In the genomic region with DNA sequence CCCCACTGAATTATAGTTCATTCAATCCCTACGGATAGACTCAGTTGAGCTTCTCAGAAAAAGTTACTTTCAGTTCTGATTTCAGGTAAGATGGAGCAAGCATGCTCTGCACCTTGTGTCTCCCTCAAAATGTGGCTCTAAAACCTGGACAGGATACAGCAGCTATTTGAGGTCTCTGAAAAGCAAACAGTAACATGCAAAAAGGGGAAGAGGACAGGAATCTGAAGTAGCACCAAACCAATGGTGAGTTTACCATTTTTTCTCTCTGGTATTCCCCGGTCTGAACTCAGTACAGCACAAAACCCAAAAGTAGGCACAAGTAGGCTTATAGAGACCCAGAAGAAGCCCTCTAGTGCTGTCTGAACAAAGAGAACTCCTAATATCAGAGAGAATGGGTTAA, we compare ENCODE assay signal across 20 cellular contexts. TPM values are rescaled to one million over a fixed set of nuclear protein-coding genes. Genes with fewer than 3 reads are reported as not detected.
DNase-seq lines count a peak whose midpoint lies in the region; ATAC-seq and TF ChIP-seq lines count a peak whose summit lies in the region.
"Had no signal": no experiment of that assay in that cellular context is flagged by ENCODE, and none has a peak within 500 bp of the region (broad histone marks: within the 10 kb centered on the region; RNA-seq: fewer than 3 reads in every experiment).

No MANE protein-coding gene starts in this region.

- H3K9me3 Mint-ChIP-seq in progenitor cell of endocrine pancreas (ENCODE audit: low read depth) = peaks cover 9% of the 10 kb centered on the region

- peaks cover 24% of the 10 kb centered on the region for H3K36me3 Mint-ChIP-seq in progenitor cell of endocrine pancreas (ENCODE audit: insufficient read depth)

- no peaks in the 10 kb centered on the region for H3K27me3 ChIP-seq in right atrium auricular region
- H3K27me3 ChIP-seq: esophagus muscularis mucosa, heart right ventricle had no signal

- peaks cover 15% of the 10 kb centered on the region for H3K4me1 Mint-ChIP-seq in progenitor cell of endocrine pancreas (ENCODE audit: low read depth)
- H3K4me1 Mint-ChIP-seq: mesothelial cell of epicardium had no signal

- peaks cover 8% of the 10 kb centered on the region for H3K36me3 ChIP-seq in right atrium auricular region

- H3K27ac ChIP-seq in right atrium auricular region = no peak overlapping the region
- H3K27ac ChIP-seq: esophagus muscularis mucosa, heart right ventricle had no signal

- H3K4me1 ChIP-seq in right atrium auricular region = no peaks in the 10 kb centered on the region
- H3K4me1 ChIP-seq: esophagus muscularis mucosa had no signal

- peak; percentile 68 for ATAC-seq in GM19397 (IDR thresholded peaks at IDR 0.05; ENCODE audit: unreplicated experiment)
- ATAC-seq in HG02840 (IDR thresholded peaks at IDR 0.05; ENCODE audit: low FRiP score, unreplicated experiment) = peak; percentile 51
- peak; percentile 33 for ATAC-seq in HG03565 (IDR thresholded peaks at IDR 0.05; ENCODE audit: unreplicated experiment)
- ATAC-seq: heart right ventricle had no signal

- DNase-seq in GM12865 (ENCODE audit: low read depth) (peak; percentile 3), right atrium auricular region (ENCODE audit: low spot score) (no peak), progenitor cell of endocrine pancreas (ENCODE audit: low spot score, unreplicated experiment) (no peak), AG08396 (ENCODE audit: low spot score) (no peak), D341Med (ENCODE audit: low spot score) (no peak)
- DNase-seq: activated naive CD4-positive, alpha-beta T cell; CD8-positive, alpha-beta memory T cell; dermis blood vessel endothelial cell; GOT3; heart right ventricle; kidney glomerular epithelial cell; NCI-H1694 treated with DMSO at 0.1 percent for 48 hours; NCI-H526 treated with DMSO at 0.1 percent for 48 hours; nucleus accumbens; stimulated activated naive CD8-positive, alpha-beta T cell treated with anti-CD3 and anti-CD28 coated beads, Interleukin-15, Interleukin-2, amounts not matched to agents 100 U/mL and 50 U/mL, for 24 hours had no signal

- TF ChIP-seq CTCF in GM12865 (IDR thresholded peaks at IDR 0.05; ENCODE audit: insufficient read depth, low read depth, low read length, missing control alignments) = no peak
- no peak for TF ChIP-seq CTCF in right atrium auricular region (IDR thresholded peaks at IDR 0.05)
- TF ChIP-seq CTCF in progenitor cell of endocrine pancreas (IDR thresholded peaks at IDR 0.05; ENCODE audit: unreplicated experiment) = no peak

- H3K4me3 ChIP-seq in GM12865 (ENCODE audit: low read depth, low read length) (no peak overlapping the region), right atrium auricular region (no peak overlapping the region)
- H3K4me3 ChIP-seq: esophagus muscularis mucosa, heart right ventricle had no signal

- no peaks in the 10 kb centered on the region for H3K9me3 ChIP-seq in right atrium auricular region
- H3K9me3 ChIP-seq: esophagus muscularis mucosa had no signal

- no peak overlapping the region for H3K4me3 Mint-ChIP-seq in progenitor cell of endocrine pancreas (ENCODE audit: low read depth)
- H3K4me3 Mint-ChIP-seq: CD8-positive, alpha-beta memory T cell; mesothelial cell of epicardium had no signal

- no peak overlapping the region for H3K27ac Mint-ChIP-seq in progenitor cell of endocrine pancreas
- H3K27ac Mint-ChIP-seq: mesothelial cell of epicardium had no signal

- no peaks in the 10 kb centered on the region for H3K27me3 Mint-ChIP-seq in progenitor cell of endocrine pancreas
- H3K27me3 Mint-ChIP-seq: CD8-positive, alpha-beta memory T cell had no signal

RNA-seq across cellular contexts. Expression of a gene that starts 34.1 kb away (rescaled TPM):
- total RNA-seq in right atrium auricular region (10 to 100 TPM; 27.4 to 43.2 TPM), progenitor cell of endocrine pancreas (54.0 and 58.1 TPM in 2 replicates)
